In the genomic region with DNA sequence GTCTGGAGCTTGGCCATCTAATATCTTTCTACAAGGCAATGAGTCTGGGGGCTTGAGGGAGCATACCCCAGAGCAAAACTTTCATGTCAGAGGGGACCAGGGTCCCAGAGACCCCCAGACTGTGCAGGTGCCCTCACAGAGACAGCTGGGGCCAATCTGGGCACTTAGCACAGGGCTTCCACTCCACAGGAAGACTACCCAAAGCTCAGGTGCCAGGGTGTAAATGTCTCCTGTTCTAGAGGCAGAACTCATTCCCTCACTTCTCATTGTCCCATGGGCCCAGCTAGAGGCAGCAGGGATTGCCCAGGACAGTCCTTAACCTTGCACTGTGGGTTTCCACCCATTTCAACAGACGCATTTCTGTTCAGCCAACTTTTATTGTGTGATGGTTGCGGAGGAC, we compare ENCODE assay signal across 39 cellular contexts.
"Had no signal": no experiment of that assay in that cellular context is flagged by ENCODE, and none has a peak within 500 bp of the region (broad histone marks: within the 10 kb centered on the region; RNA-seq: fewer than 3 reads in every experiment).

No MANE protein-coding gene starts in this region.

- H3K27me3 Mint-ChIP-seq: activated naive CD4-positive, alpha-beta T cell treated with anti-CD3 and anti-CD28 coated beads, Interleukin-2, amount 10 ng/mL, durations not matched to agents 7 days and 5 days; activated naive CD4-positive, alpha-beta T cell treated with anti-CD3 and anti-CD28 coated beads, Interleukin-2, amount 50 U/mL, for 24 hours; activated naive CD8-positive, alpha-beta T cell; activated naive CD8-positive, alpha-beta T cell treated with anti-CD3 and anti-CD28 coated beads for 36 hours; activated naive CD8-positive, alpha-beta T cell treated with anti-CD3 and anti-CD28 coated beads, Interleukin-2, amount 10 ng/mL, durations not matched to agents 7 days and 5 days; activated naive CD8-positive, alpha-beta T cell treated with anti-CD3 and anti-CD28 coated beads, Interleukin-2, amount 50 U/mL, for 24 hours; activated T-cell treated with anti-CD3 and anti-CD28 coated beads, Interleukin-2, amount 50 U/mL, for 24 hours; activated T-helper 17 cell treated with anti-CD3 and anti-CD28 coated beads, Interleukin-2, amount 50 U/mL, for 72 hours; central memory CD8-positive, alpha-beta T cell had no signal

- H3K4me1 Mint-ChIP-seq: activated naive CD4-positive, alpha-beta T cell treated with anti-CD3 and anti-CD28 coated beads, Interleukin-2, amount 10 ng/mL, durations not matched to agents 7 days and 5 days; activated naive CD4-positive, alpha-beta T cell treated with anti-CD3 and anti-CD28 coated beads, Interleukin-2, amount 50 U/mL, for 24 hours; activated naive CD8-positive, alpha-beta T cell treated with anti-CD3 and anti-CD28 coated beads for 36 hours; activated naive CD8-positive, alpha-beta T cell treated with anti-CD3 and anti-CD28 coated beads, Interleukin-2, amount 10 ng/mL, durations not matched to agents 7 days and 5 days; activated naive CD8-positive, alpha-beta T cell treated with anti-CD3 and anti-CD28 coated beads, Interleukin-2, amount 50 U/mL, for 24 hours; activated T-helper 17 cell treated with anti-CD3 and anti-CD28 coated beads, Interleukin-2, amount 50 U/mL, for 72 hours; brain; central memory CD8-positive, alpha-beta T cell had no signal

- H3K4me3 Mint-ChIP-seq: activated naive CD4-positive, alpha-beta T cell treated with anti-CD3 and anti-CD28 coated beads for 36 hours; activated naive CD4-positive, alpha-beta T cell treated with anti-CD3 and anti-CD28 coated beads, Interleukin-2, amount 10 ng/mL, durations not matched to agents 7 days and 5 days; activated naive CD4-positive, alpha-beta T cell treated with anti-CD3 and anti-CD28 coated beads, Interleukin-2, amount 50 U/mL, for 24 hours; activated naive CD8-positive, alpha-beta T cell; activated naive CD8-positive, alpha-beta T cell treated with anti-CD3 and anti-CD28 coated beads for 36 hours; activated naive CD8-positive, alpha-beta T cell treated with anti-CD3 and anti-CD28 coated beads, Interleukin-2, amount 10 ng/mL, durations not matched to agents 7 days and 5 days; activated naive CD8-positive, alpha-beta T cell treated with anti-CD3 and anti-CD28 coated beads, Interleukin-2, amount 50 U/mL, for 24 hours; activated T-cell treated with anti-CD3 and anti-CD28 coated beads, Interleukin-2, amount 50 U/mL, for 24 hours; activated T-cell treated with anti-CD3 and anti-CD28 coated beads, Interleukin-2, amount 50 U/mL, for 4 hours; activated T-cell treated with anti-CD3 and anti-CD28 coated beads, Interleukin-2, amount 50 U/mL, for 72 hours; activated T-helper 1 cell treated with anti-CD3 and anti-CD28 coated beads, Interleukin-12 subunit alpha, Interleukin-12 subunit beta, Interleukin-2, Interleukin-4 antibody, amounts not matched to agents 30 ng/mL and 10 ng/mL and 1 ng/mL, durations not matched to agents 14 hours and 24 hours and 36 hours; activated T-helper 17 cell treated with anti-CD3 and anti-CD28 coated beads, Interleukin-2, amount 50 U/mL, for 72 hours; brain; central memory CD8-positive, alpha-beta T cell had no signal

- H3K4me1 ChIP-seq: adrenal gland, ascending aorta, body of pancreas, breast epithelium had no signal

- H3K27ac ChIP-seq: adrenal gland, ascending aorta, body of pancreas, brain microvascular endothelial cell, breast epithelium, cardiac muscle cell had no signal

- H3K36me3 Mint-ChIP-seq: activated naive CD4-positive, alpha-beta T cell treated with anti-CD3 and anti-CD28 coated beads, Interleukin-2, amount 10 ng/mL, durations not matched to agents 7 days and 5 days; activated naive CD4-positive, alpha-beta T cell treated with anti-CD3 and anti-CD28 coated beads, Interleukin-2, amount 50 U/mL, for 24 hours; activated naive CD8-positive, alpha-beta T cell; activated naive CD8-positive, alpha-beta T cell treated with anti-CD3 and anti-CD28 coated beads for 36 hours; activated naive CD8-positive, alpha-beta T cell treated with anti-CD3 and anti-CD28 coated beads, Interleukin-2, amount 10 ng/mL, durations not matched to agents 7 days and 5 days; brain had no signal

- H3K9me3 Mint-ChIP-seq: activated naive CD4-positive, alpha-beta T cell treated with anti-CD3 and anti-CD28 coated beads, Interleukin-2, amount 10 ng/mL, durations not matched to agents 7 days and 5 days; activated naive CD4-positive, alpha-beta T cell treated with anti-CD3 and anti-CD28 coated beads, Interleukin-2, amount 50 U/mL, for 24 hours; activated naive CD8-positive, alpha-beta T cell treated with anti-CD3 and anti-CD28 coated beads for 36 hours; activated naive CD8-positive, alpha-beta T cell treated with anti-CD3 and anti-CD28 coated beads, Interleukin-2, amount 10 ng/mL, durations not matched to agents 7 days and 5 days; activated T-cell treated with anti-CD3 and anti-CD28 coated beads, Interleukin-2, amount 50 U/mL, for 4 hours; activated T-cell treated with anti-CD3 and anti-CD28 coated beads, Interleukin-2, amount 50 U/mL, for 72 hours; central memory CD8-positive, alpha-beta T cell had no signal

- DNase-seq: activated effector memory CD4-positive, alpha-beta T cell treated with anti-CD3 and anti-CD28 coated beads, Interleukin-2, amount 50 U/mL, for 16 hours; activated effector memory CD4-positive, alpha-beta T cell treated with Interleukin-2 at 50 U/mL for 16 hours; activated gamma-delta T cell; activated gamma-delta T cell treated with Interleukin-2 at 50 U/mL for 16 hours; activated naive CD4-positive, alpha-beta T cell; activated naive CD4-positive, alpha-beta T cell treated with anti-CD3 and anti-CD28 coated beads for 36 hours; activated naive CD4-positive, alpha-beta T cell treated with anti-CD3 and anti-CD28 coated beads, Interleukin-2, amount 10 ng/mL, durations not matched to agents 7 days and 5 days; activated naive CD4-positive, alpha-beta T cell treated with anti-CD3 and anti-CD28 coated beads, Interleukin-2, amount 50 U/mL, for 16 hours; activated naive CD4-positive, alpha-beta T cell treated with Interleukin-2 at 50 U/mL for 16 hours; activated naive CD8-positive, alpha-beta T cell treated with anti-CD3 and anti-CD28 coated beads for 36 hours; activated naive CD8-positive, alpha-beta T cell treated with anti-CD3 and anti-CD28 coated beads, Interleukin-2, amount 10 ng/mL, durations not matched to agents 7 days and 5 days; activated naive CD8-positive, alpha-beta T cell treated with anti-CD3 and anti-CD28 coated beads, Interleukin-2, amount 50 U/mL, for 24 hours; activated T-cell treated with anti-CD3 and anti-CD28 coated beads, Interleukin-2, amount 50 U/mL, for 24 hours; activated T-cell treated with anti-CD3 and anti-CD28 coated beads, Interleukin-2, amount 50 U/mL, for 4 hours; activated T-cell treated with anti-CD3 and anti-CD28 coated beads, Interleukin-2, amount 50 U/mL, for 48 hours; activated T-cell treated with anti-CD3 and anti-CD28 coated beads, Interleukin-2, amount 50 U/mL, for 72 hours; adrenal gland; amniotic stem cell; amygdala; anterior cingulate cortex; aorta; body of pancreas; brain microvascular endothelial cell; caudate nucleus; central memory CD4-positive, alpha-beta T cell; cerebellar nuclear complex had no signal

- H3K4me3 ChIP-seq: adrenal gland, ascending aorta, body of pancreas, breast epithelium, cardiac muscle cell had no signal

- H3K36me3 ChIP-seq: adrenal gland, ascending aorta, brain microvascular endothelial cell, breast epithelium, cardiac muscle cell had no signal

- H3K9me3 ChIP-seq: adrenal gland, ascending aorta, body of pancreas, breast epithelium had no signal

- H3K27ac Mint-ChIP-seq: activated naive CD4-positive, alpha-beta T cell treated with anti-CD3 and anti-CD28 coated beads for 36 hours; activated naive CD4-positive, alpha-beta T cell treated with anti-CD3 and anti-CD28 coated beads, Interleukin-2, amount 10 ng/mL, durations not matched to agents 7 days and 5 days; activated naive CD4-positive, alpha-beta T cell treated with anti-CD3 and anti-CD28 coated beads, Interleukin-2, amount 50 U/mL, for 24 hours; activated naive CD4-positive, alpha-beta T cell treated with anti-CD3 and anti-CD28 coated beads, Interleukin-2, amount 50 U/mL, for 72 hours; activated naive CD8-positive, alpha-beta T cell; activated naive CD8-positive, alpha-beta T cell treated with anti-CD3 and anti-CD28 coated beads for 36 hours; activated naive CD8-positive, alpha-beta T cell treated with anti-CD3 and anti-CD28 coated beads, Interleukin-2, amount 10 ng/mL, durations not matched to agents 7 days and 5 days; activated naive CD8-positive, alpha-beta T cell treated with anti-CD3 and anti-CD28 coated beads, Interleukin-2, amount 50 U/mL, for 24 hours; activated T-cell treated with anti-CD3 and anti-CD28 coated beads, Interleukin-2, amount 50 U/mL, for 24 hours; activated T-cell treated with anti-CD3 and anti-CD28 coated beads, Interleukin-2, amount 50 U/mL, for 72 hours; activated T-helper 1 cell treated with anti-CD3 and anti-CD28 coated beads, Interleukin-12 subunit alpha, Interleukin-12 subunit beta, Interleukin-2, Interleukin-4 antibody, amounts not matched to agents 30 ng/mL and 10 ng/mL and 1 ng/mL, durations not matched to agents 14 hours and 24 hours and 36 hours; activated T-helper 17 cell treated with anti-CD3 and anti-CD28 coated beads, Interleukin-2, amount 50 U/mL, for 72 hours; activated T-helper 2 cell treated with anti-CD3 and anti-CD28 coated beads, Interferon-gamma antibody, Interleukin-2, Interleukin-4, amounts not matched to agents 10 μg/mL and 5 μg/mL and 100 μg/mL, durations not matched to agents 14 hours and 24 hours and 36 hours; brain had no signal

- H3K27me3 ChIP-seq: adrenal gland, ascending aorta, body of pancreas, brain microvascular endothelial cell, breast epithelium, cardiac muscle cell had no signal

- ATAC-seq: activated naive CD4-positive, alpha-beta T cell treated with anti-CD3 and anti-CD28 coated beads, Interleukin-2, amount 50 U/mL, for 72 hours; activated naive CD8-positive, alpha-beta T cell treated with anti-CD3 and anti-CD28 coated beads, Interleukin-2, amount 50 U/mL, for 24 hours; activated T-cell treated with anti-CD3 and anti-CD28 coated beads, Interleukin-2, amount 50 U/mL, for 4 hours; activated T-cell treated with anti-CD3 and anti-CD28 coated beads, Interleukin-2, amount 50 U/mL, for 72 hours; activated T-helper 17 cell treated with anti-CD3 and anti-CD28 coated beads, Interleukin-2, amount 50 U/mL, for 72 hours; body of pancreas had no signal

- FAIRE-seq: astrocyte, bronchial epithelial cell had no signal
